Comparison of ENCODE assay signal across 12 cellular contexts in the genomic region with DNA sequence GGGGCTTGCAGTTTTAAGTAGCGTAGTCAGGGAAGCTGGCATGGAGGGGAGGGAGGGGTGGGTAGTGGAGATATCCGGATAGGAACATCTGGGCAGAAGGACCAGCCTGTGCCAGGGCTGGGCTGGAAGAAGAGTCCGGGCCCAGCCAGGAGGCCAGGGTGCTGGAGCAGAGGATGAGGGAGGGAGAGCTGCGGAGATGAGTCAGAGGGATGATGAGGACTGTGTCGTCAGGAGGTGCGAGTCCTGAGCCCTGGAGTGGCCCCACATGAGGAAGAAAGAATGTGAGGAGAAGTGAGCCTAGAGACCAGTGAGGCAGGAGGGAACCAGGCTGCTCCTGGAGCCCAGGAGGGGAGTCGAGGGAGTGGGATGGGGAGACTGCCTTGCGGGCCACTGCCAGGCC.
DNase-seq lines count a peak whose midpoint lies in the region; ATAC-seq, FAIRE-seq and TF ChIP-seq lines count a peak whose summit lies in the region.
"Had no signal": no experiment of that assay in that cellular context is flagged by ENCODE, and none has a peak within 500 bp of the region (broad histone marks: within the 10 kb centered on the region; RNA-seq: fewer than 3 reads in every experiment).

No MANE protein-coding gene starts in this region.

- no peak for FAIRE-seq in kidney (lab: Jason Lieb, UNC)

- no peak overlapping the region for H3K27ac Mint-ChIP-seq in natural killer cell treated with Interleukin-12 subunit alpha and Interleukin-12 subunit beta and Interleukin-15 and Interleukin-18, amount 100 ng/mL, for 72 hours
- no peak overlapping the region for H3K27ac Mint-ChIP-seq in natural killer cell
- H3K27ac Mint-ChIP-seq: activated CD8-positive, alpha-beta memory T cell treated with anti-CD3 and anti-CD28 coated beads, Interleukin-2, amount 10 ng/mL, durations not matched to agents 7 days and 5 days had no signal

- no peak for TF ChIP-seq CTCF in natural killer cell (IDR thresholded peaks at IDR 0.05)
- no peak for TF ChIP-seq CTCF in ascending aorta (IDR thresholded peaks at IDR 0.05)
- TF ChIP-seq CTCF in kidney (IDR thresholded peaks at IDR 0.05; ENCODE audit: borderline replicate concordance, extremely low read depth, insufficient read depth): no peak

- H3K27me3 ChIP-seq in ascending aorta: no peaks in the 10 kb centered on the region
- H3K27me3 ChIP-seq: body of pancreas had no signal

- DNase-seq in natural killer cell treated with Interleukin-12 subunit alpha and Interleukin-12 subunit beta and Interleukin-15 and Interleukin-18, amount 100 ng/mL, for 72 hours (ENCODE audit: low spot score): peak; percentile 37
- DNase-seq in natural killer cell (no peak), ascending aorta (ENCODE audit: low spot score in 2 of 2) (no peak), kidney (peak; percentile 48), COLO668 (lab: John Stamatoyannopoulos, UW; ENCODE audit: unreplicated experiment) (no peak), HuH-7 (ENCODE audit: low spot score) (no peak)
- no peak for DNase-seq in activated naive CD4-positive, alpha-beta T cell treated with Interleukin-2 at 50 U/mL for 16 hours
- DNase-seq: activated CD8-positive, alpha-beta memory T cell treated with anti-CD3 and anti-CD28 coated beads, Interleukin-2, amount 10 ng/mL, durations not matched to agents 7 days and 5 days; body of pancreas; NCI-H1436 had no signal

- peaks cover 19% of the 10 kb centered on the region in 2 donors for H3K36me3 ChIP-seq in ascending aorta
- H3K36me3 ChIP-seq in kidney (ENCODE audit: control insufficient read depth in 1 of 2, insufficient read depth in 2 of 2, low read length in 2 of 2): peaks cover 0 to 7% of the 10 kb centered on the region in 2 donors

- no peaks in the 10 kb centered on the region for H3K9me3 Mint-ChIP-seq in natural killer cell treated with Interleukin-12 subunit alpha and Interleukin-12 subunit beta and Interleukin-15 and Interleukin-18, amount 100 ng/mL, for 72 hours
- H3K9me3 Mint-ChIP-seq in natural killer cell: no peaks in the 10 kb centered on the region

- H3K4me1 Mint-ChIP-seq in natural killer cell treated with Interleukin-12 subunit alpha and Interleukin-12 subunit beta and Interleukin-15 and Interleukin-18, amount 100 ng/mL, for 72 hours (ENCODE audit: low read depth in 2 of 2): no peaks in the 10 kb centered on the region
- H3K4me1 Mint-ChIP-seq in natural killer cell: no peaks in the 10 kb centered on the region

- H3K27me3 Mint-ChIP-seq in natural killer cell treated with Interleukin-12 subunit alpha and Interleukin-12 subunit beta and Interleukin-15 and Interleukin-18, amount 100 ng/mL, for 72 hours: no peaks in the 10 kb centered on the region
- no peaks in the 10 kb centered on the region for H3K27me3 Mint-ChIP-seq in natural killer cell (ENCODE audit: low read depth in 2 of 2)
- H3K27me3 Mint-ChIP-seq: activated CD8-positive, alpha-beta memory T cell treated with anti-CD3 and anti-CD28 coated beads, Interleukin-2, amount 10 ng/mL, durations not matched to agents 7 days and 5 days had no signal

- H3K27ac ChIP-seq in ascending aorta (peak overlapping the region; percentile 73 to 78), kidney (ENCODE audit: low read depth in 2 of 2, low read length in 2 of 2) (no peak overlapping the region)
- H3K27ac ChIP-seq: body of pancreas, HL-60 had no signal

- H3K4me1 ChIP-seq in ascending aorta: peaks cover 21 to 44% of the 10 kb centered on the region in 2 donors
- H3K4me1 ChIP-seq in kidney (ENCODE audit: control insufficient read depth in 1 of 2, insufficient read depth in 1 of 2, low read depth in 1 of 2, low read length in 2 of 2): peaks cover 0 to 1% of the 10 kb centered on the region in 2 donors

- no peak overlapping the region for H3K9ac ChIP-seq in kidney (ENCODE audit: low read length in 2 of 2)

- no peak overlapping the region for H3K4me3 ChIP-seq in ascending aorta
- H3K4me3 ChIP-seq in kidney (ENCODE audit: low read length in 2 of 2): no peak overlapping the region
- H3K4me3 ChIP-seq: body of pancreas had no signal

- ATAC-seq in natural killer cell treated with Interleukin-12 subunit alpha and Interleukin-12 subunit beta and Interleukin-15 and Interleukin-18, amount 100 ng/mL, for 72 hours: no peak
- ATAC-seq in natural killer cell (no peak), HG02885 (IDR thresholded peaks at IDR 0.05; ENCODE audit: poor library complexity, unreplicated experiment) (no peak)
- ATAC-seq: activated CD8-positive, alpha-beta memory T cell treated with anti-CD3 and anti-CD28 coated beads, Interleukin-2, amount 10 ng/mL, durations not matched to agents 7 days and 5 days; body of pancreas had no signal

- H3K36me3 Mint-ChIP-seq in natural killer cell treated with Interleukin-12 subunit alpha and Interleukin-12 subunit beta and Interleukin-15 and Interleukin-18, amount 100 ng/mL, for 72 hours: no peaks in the 10 kb centered on the region
- H3K36me3 Mint-ChIP-seq in natural killer cell: no peaks in the 10 kb centered on the region
- H3K36me3 Mint-ChIP-seq: activated CD8-positive, alpha-beta memory T cell treated with anti-CD3 and anti-CD28 coated beads, Interleukin-2, amount 10 ng/mL, durations not matched to agents 7 days and 5 days had no signal

- H3K4me3 Mint-ChIP-seq in natural killer cell treated with Interleukin-12 subunit alpha and Interleukin-12 subunit beta and Interleukin-15 and Interleukin-18, amount 100 ng/mL, for 72 hours: no peak overlapping the region
- H3K4me3 Mint-ChIP-seq in natural killer cell: no peak overlapping the region
- H3K4me3 Mint-ChIP-seq: activated CD8-positive, alpha-beta memory T cell treated with anti-CD3 and anti-CD28 coated beads, Interleukin-2, amount 10 ng/mL, durations not matched to agents 7 days and 5 days had no signal

- intact Hi-C loops in natural killer cell (cut with micrococcal nuclease) (no loop called here), ascending aorta (cut with DNase I) (loop anchor here (2.0 to 5.0 kb wide), 3 partner anchors 59 to 134 kb away; no protein-coding TSS in a partner anchor), kidney (cut with DNase I) (no loop called here)

- H3K9me3 ChIP-seq in ascending aorta (no peaks in the 10 kb centered on the region), kidney (ENCODE audit: control insufficient read depth in 1 of 2, low read length in 2 of 2) (no peaks in the 10 kb centered on the region)
- H3K9me3 ChIP-seq: body of pancreas had no signal

Comparison
In these comparisons a context has a peak if more than half of its experiments do, and no peak if none do; other contexts are left out.
1. DNase-seq: peak in natural killer cell treated with Interleukin-12 subunit alpha and Interleukin-12 subunit beta and Interleukin-15 and Interleukin-18, amount 100 ng/mL, for 72 hours (single experiment) and kidney (single experiment); none in natural killer cell (single experiment), ascending aorta (0 of 2), activated naive CD4-positive, alpha-beta T cell treated with Interleukin-2 at 50 U/mL for 16 hours (single experiment), COLO668 (single experiment) and HuH-7 (single experiment).
2. H3K27ac ChIP-seq: peak in ascending aorta (2 of 2); none in kidney (0 of 2).